1 cellular context compared by ENCODE assay signal in genomic region chr1:201114245-201115131, GRCh38.
A peak's percentile ranks its signal among the peaks of the same experiment; 100 is the strongest.
TF ChIP-seq lines count a peak whose summit lies in the region.

No MANE protein-coding gene starts in this region.

TF ChIP-seq in GM12878, 131 proteins besides CTCF, POLR2A, EP300 and RAD21 (continued from another document and continues in another):
- no peak for TF ChIP-seq ZBTB33 (IDR thresholded peaks at IDR 0.05)
- no peak for TF ChIP-seq ATF2 (IDR thresholded peaks at IDR 0.05; ENCODE audit: low read length)
- no peak for TF ChIP-seq TCF7 (IDR thresholded peaks at IDR 0.05; ENCODE audit: borderline replicate concordance)
- TF ChIP-seq ZBTB11 (CRISPR knock-in tag; IDR thresholded peaks at IDR 0.05) = no peak
- no peak for TF ChIP-seq MEF2B (IDR thresholded peaks at IDR 0.05; ENCODE audit: partially characterized antibody, poor library complexity, severe bottlenecking)
- no peak for TF ChIP-seq BCL11A (IDR thresholded peaks at IDR 0.05; ENCODE audit: low read depth, low read length)
- 0 out of 2 replicates have a peak, but pooled peaks have one; percentile 21 for TF ChIP-seq YY1 (IDR thresholded peaks at IDR 0.05; ENCODE audit: low read depth, low read length)
- TF ChIP-seq NRF1 (conservative IDR thresholded peaks at IDR 0.05; ENCODE audit: low read depth, low read length) = no peak
- TF ChIP-seq HDGF (IDR thresholded peaks at IDR 0.05) = no peak
- no peak for TF ChIP-seq KLF5 (IDR thresholded peaks at IDR 0.05; ENCODE audit: partially characterized antibody)
- TF ChIP-seq MLLT1 (IDR thresholded peaks at IDR 0.05) = no peak
- TF ChIP-seq ATF7 (IDR thresholded peaks at IDR 0.05; ENCODE audit: low read depth) = no peak
- TF ChIP-seq SUZ12 (IDR thresholded peaks at IDR 0.05; ENCODE audit: unreplicated experiment) = no peak
- peak; percentile 21; the same call in 1 of the 2 replicates for TF ChIP-seq SPI1 (IDR thresholded peaks at IDR 0.05; ENCODE audit: borderline replicate concordance, insufficient read depth, low read depth, low read length)
- TF ChIP-seq MYC (IDR thresholded peaks at IDR 0.05; ENCODE audit: insufficient read depth, insufficient read length, insufficient replicate concordance, low read length, severe bottlenecking) = no peak
- 0 out of 2 replicates have a peak, but pooled peaks have one; percentile 28 for TF ChIP-seq NBN (IDR thresholded peaks at IDR 0.05)
- 0 out of 2 replicates have a peak, but pooled peaks have one; percentile 23 for TF ChIP-seq EED (IDR thresholded peaks at IDR 0.05; ENCODE audit: low read depth)
- TF ChIP-seq EGR1 (IDR thresholded peaks at IDR 0.05; ENCODE audit: borderline replicate concordance in 1 of 2, low read depth in 2 of 2, low read length in 2 of 2) = no peak
- peak; percentile 81 for TF ChIP-seq SMC3 (IDR thresholded peaks at IDR 0.05; ENCODE audit: borderline replicate concordance, low read length)
- peak; percentile 18 to 28; a peak in 1 of 4 replicates for TF ChIP-seq BHLHE40 (IDR thresholded peaks at IDR 0.05; ENCODE audit: borderline replicate concordance in 1 of 2, low read depth in 2 of 2, low read length in 1 of 2)
- no peak for TF ChIP-seq JUND (IDR thresholded peaks at IDR 0.05; ENCODE audit: low read depth, low read length)
- TF ChIP-seq ZBTB4 (CRISPR knock-in tag; IDR thresholded peaks at IDR 0.05) = no peak
- TF ChIP-seq POLR2AphosphoS2 (IDR thresholded peaks at IDR 0.05; ENCODE audit: low read depth, low read length) = no peak
- TF ChIP-seq CBX3 (IDR thresholded peaks at IDR 0.05; ENCODE audit: borderline replicate concordance, low read depth) = no peak
- no peak for TF ChIP-seq TAF1 (IDR thresholded peaks at IDR 0.05; ENCODE audit: borderline replicate concordance, low read depth, low read length)
- TF ChIP-seq MEF2A (IDR thresholded peaks at IDR 0.05; ENCODE audit: insufficient read depth, low read depth, low read length) = no peak
- TF ChIP-seq IRF4 (IDR thresholded peaks at IDR 0.05; ENCODE audit: low read depth, low read length) = 0 out of 2 replicates have a peak, but pooled peaks have one; percentile 17
- TF ChIP-seq CUX1 (IDR thresholded peaks at IDR 0.05; ENCODE audit: insufficient replicate concordance, low read depth, low read length) = no peak
- TF ChIP-seq PAX8 (IDR thresholded peaks at IDR 0.05) = no peak
- TF ChIP-seq TCF3 (IDR thresholded peaks at IDR 0.05; ENCODE audit: borderline replicate concordance, insufficient read depth, low read depth, low read length) = no peak
- no peak for TF ChIP-seq USF2 (IDR thresholded peaks at IDR 0.05; ENCODE audit: borderline replicate concordance, low read depth, low read length)
- no peak for TF ChIP-seq BRCA1 (IDR thresholded peaks at IDR 0.05; ENCODE audit: low read depth, low read length)
- no peak for TF ChIP-seq FOXM1 (IDR thresholded peaks at IDR 0.05; ENCODE audit: low read depth, low read length)
- no peak for TF ChIP-seq ZNF592 (IDR thresholded peaks at IDR 0.05)
- peak; percentile 40; the same call in 1 of the 2 replicates for TF ChIP-seq MAX (IDR thresholded peaks at IDR 0.05; ENCODE audit: low read depth, low read length)
